Comparison of ENCODE assay signal across 1 cellular context in the genomic region with DNA sequence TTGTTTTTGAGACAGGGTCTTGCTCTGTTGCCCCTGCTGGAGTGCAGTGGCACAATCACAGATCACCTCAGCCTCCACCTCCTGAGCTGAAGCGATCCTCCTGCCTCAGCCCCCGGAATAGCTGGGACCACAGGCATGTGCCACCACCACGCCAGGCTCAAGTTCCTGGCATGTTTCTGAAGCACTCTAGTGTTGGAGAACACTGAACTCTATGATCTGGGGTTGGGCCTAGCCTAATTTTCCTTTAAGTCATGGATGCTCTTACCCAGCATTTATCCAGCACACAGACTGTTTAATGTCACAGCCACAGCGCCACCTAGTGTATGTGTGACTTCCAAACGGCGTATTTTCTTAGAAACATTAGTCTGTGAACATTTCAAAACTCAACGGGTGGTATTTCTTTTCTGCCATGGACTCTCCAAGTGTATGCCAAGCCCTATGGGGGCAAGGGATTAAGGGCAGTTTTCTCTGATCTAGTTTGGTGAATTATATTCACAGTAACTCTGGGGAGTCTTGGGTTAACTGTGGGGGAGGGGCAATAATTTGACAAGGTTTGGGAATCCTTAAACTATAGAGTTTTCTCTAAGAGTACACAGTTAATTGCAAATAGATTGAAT.
A peak's percentile ranks its signal among the peaks of the same experiment; 100 is the strongest.
TF ChIP-seq lines count a peak whose summit lies in the region.

No MANE protein-coding gene starts in this region.

TF ChIP-seq in GM12878, 131 proteins besides CTCF, POLR2A, EP300 and RAD21 (continued from another document):
- TF ChIP-seq, protein P1, sequence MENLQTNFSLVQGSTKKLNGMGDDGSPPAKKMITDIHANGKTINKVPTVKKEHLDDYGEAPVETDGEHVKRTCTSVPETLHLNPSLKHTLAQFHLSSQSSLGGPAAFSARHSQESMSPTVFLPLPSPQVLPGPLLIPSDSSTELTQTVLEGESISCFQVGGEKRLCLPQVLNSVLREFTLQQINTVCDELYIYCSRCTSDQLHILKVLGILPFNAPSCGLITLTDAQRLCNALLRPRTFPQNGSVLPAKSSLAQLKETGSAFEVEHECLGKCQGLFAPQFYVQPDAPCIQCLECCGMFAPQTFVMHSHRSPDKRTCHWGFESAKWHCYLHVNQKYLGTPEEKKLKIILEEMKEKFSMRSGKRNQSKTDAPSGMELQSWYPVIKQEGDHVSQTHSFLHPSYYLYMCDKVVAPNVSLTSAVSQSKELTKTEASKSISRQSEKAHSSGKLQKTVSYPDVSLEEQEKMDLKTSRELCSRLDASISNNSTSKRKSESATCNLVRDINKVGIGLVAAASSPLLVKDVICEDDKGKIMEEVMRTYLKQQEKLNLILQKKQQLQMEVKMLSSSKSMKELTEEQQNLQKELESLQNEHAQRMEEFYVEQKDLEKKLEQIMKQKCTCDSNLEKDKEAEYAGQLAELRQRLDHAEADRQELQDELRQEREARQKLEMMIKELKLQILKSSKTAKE (IDR thresholded peaks at IDR 0.05; ENCODE audit: low read depth, poor library complexity, severe bottlenecking): no peak
- peak; percentile 93 for TF ChIP-seq SMC3 (IDR thresholded peaks at IDR 0.05; ENCODE audit: borderline replicate concordance, low read length)
- no peak for TF ChIP-seq NFYA (IDR thresholded peaks at IDR 0.05; ENCODE audit: borderline replicate concordance, low read depth, low read length)
- TF ChIP-seq SP1 (IDR thresholded peaks at IDR 0.05; ENCODE audit: low read depth, low read length): no peak
